Comparison of ENCODE assay signal across 1 cellular context in genomic region chr22:24583221-24583971, GRCh38.
A peak's percentile ranks its signal among the peaks of the same experiment; 100 is the strongest.
TF ChIP-seq lines count a peak whose summit lies in the region.

No MANE protein-coding gene starts in this region.

TF ChIP-seq in SK-N-SH, 30 proteins besides CTCF, POLR2A, EP300 and RAD21 (continued from another document):
- TF ChIP-seq, protein P1, sequence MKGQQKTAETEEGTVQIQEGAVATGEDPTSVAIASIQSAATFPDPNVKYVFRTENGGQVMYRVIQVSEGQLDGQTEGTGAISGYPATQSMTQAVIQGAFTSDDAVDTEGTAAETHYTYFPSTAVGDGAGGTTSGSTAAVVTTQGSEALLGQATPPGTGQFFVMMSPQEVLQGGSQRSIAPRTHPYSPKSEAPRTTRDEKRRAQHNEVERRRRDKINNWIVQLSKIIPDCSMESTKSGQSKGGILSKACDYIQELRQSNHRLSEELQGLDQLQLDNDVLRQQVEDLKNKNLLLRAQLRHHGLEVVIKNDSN (IDR thresholded peaks at IDR 0.05; ENCODE audit: borderline replicate concordance, low read depth): no peak
- TF ChIP-seq RFX5 (IDR thresholded peaks at IDR 0.05; ENCODE audit: low read length) (no peak), MXI1 (IDR thresholded peaks at IDR 0.05; ENCODE audit: low read depth, low read length) (peak; percentile 75), TCF12 (IDR thresholded peaks at IDR 0.05) (peak; percentile 44), FOSL2 (IDR thresholded peaks at IDR 0.05; ENCODE audit: borderline replicate concordance, low read depth) (no peak), RXRA (IDR thresholded peaks at IDR 0.05; ENCODE audit: borderline replicate concordance, low read depth) (no peak), CHD2 (IDR thresholded peaks at IDR 0.05; ENCODE audit: low read length, partially characterized antibody) (no peak), MEF2A (IDR thresholded peaks at IDR 0.05; ENCODE audit: borderline replicate concordance, low read depth) (no peak), TEAD4 (IDR thresholded peaks at IDR 0.05; ENCODE audit: borderline replicate concordance, insufficient read depth) (no peak), REST (IDR thresholded peaks at IDR 0.05; ENCODE audit: low read depth, low read length) (no peak), SMC3 (IDR thresholded peaks at IDR 0.05; ENCODE audit: low read depth, low read length) (no peak), FOXJ3 (CRISPR knock-in tag; IDR thresholded peaks at IDR 0.05) (peak; percentile 37; the same call in 1 of the 2 replicates), MAX (IDR thresholded peaks at IDR 0.05; ENCODE audit: low read depth) (no peak), RCOR1 (IDR thresholded peaks at IDR 0.05; ENCODE audit: low read length) (peak; percentile 31; the same call in 1 of the 2 replicates), POLR2AphosphoS5 (IDR thresholded peaks at IDR 0.05; ENCODE audit: low read depth, low read length) (peak; percentile 30; the same call in 1 of the 2 replicates), NRF1 (IDR thresholded peaks at IDR 0.05; ENCODE audit: low read depth, low read length) (no peak), SIN3A (IDR thresholded peaks at IDR 0.05; ENCODE audit: borderline replicate concordance, low read depth, low read length) (no peak), GABPA (IDR thresholded peaks at IDR 0.05; ENCODE audit: low read depth) (no peak), USF2 (IDR thresholded peaks at IDR 0.05; ENCODE audit: borderline replicate concordance, low read depth, low read length) (no peak)
- TF ChIP-seq, protein P2, sequence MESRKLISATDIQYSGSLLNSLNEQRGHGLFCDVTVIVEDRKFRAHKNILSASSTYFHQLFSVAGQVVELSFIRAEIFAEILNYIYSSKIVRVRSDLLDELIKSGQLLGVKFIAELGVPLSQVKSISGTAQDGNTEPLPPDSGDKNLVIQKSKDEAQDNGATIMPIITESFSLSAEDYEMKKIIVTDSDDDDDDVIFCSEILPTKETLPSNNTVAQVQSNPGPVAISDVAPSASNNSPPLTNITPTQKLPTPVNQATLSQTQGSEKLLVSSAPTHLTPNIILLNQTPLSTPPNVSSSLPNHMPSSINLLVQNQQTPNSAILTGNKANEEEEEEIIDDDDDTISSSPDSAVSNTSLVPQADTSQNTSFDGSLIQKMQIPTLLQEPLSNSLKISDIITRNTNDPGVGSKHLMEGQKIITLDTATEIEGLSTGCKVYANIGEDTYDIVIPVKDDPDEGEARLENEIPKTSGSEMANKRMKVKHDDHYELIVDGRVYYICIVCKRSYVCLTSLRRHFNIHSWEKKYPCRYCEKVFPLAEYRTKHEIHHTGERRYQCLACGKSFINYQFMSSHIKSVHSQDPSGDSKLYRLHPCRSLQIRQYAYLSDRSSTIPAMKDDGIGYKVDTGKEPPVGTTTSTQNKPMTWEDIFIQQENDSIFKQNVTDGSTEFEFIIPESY (IDR thresholded peaks at IDR 0.05; ENCODE audit: borderline replicate concordance, low read depth): no peak
- TF ChIP-seq, protein P3, sequence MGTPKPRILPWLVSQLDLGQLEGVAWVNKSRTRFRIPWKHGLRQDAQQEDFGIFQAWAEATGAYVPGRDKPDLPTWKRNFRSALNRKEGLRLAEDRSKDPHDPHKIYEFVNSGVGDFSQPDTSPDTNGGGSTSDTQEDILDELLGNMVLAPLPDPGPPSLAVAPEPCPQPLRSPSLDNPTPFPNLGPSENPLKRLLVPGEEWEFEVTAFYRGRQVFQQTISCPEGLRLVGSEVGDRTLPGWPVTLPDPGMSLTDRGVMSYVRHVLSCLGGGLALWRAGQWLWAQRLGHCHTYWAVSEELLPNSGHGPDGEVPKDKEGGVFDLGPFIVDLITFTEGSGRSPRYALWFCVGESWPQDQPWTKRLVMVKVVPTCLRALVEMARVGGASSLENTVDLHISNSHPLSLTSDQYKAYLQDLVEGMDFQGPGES (IDR thresholded peaks at IDR 0.05; ENCODE audit: low read depth, low read length): no peak
